ENCODE assay signal across 8 cellular contexts in genomic region chr6:75935473-75935793, GRCh38.
DNase-seq lines count a peak whose midpoint lies in the region; TF ChIP-seq lines count a peak whose summit lies in the region.
"Had no signal": no experiment of that assay in that cellular context is flagged by ENCODE, and none has a peak within 500 bp of the region (broad histone marks: within the 10 kb centered on the region; RNA-seq: fewer than 3 reads in every experiment).

No MANE protein-coding gene starts in this region.

- no peaks in the 10 kb centered on the region for H3K9me2 ChIP-seq in SK-N-SH

- peak overlapping the region; percentile 74 for H3K4me2 ChIP-seq in SK-N-SH

- H3K4me1 ChIP-seq in HEK293 (ENCODE audit: control insufficient read depth, insufficient read depth, low read length): no peaks in the 10 kb centered on the region
- H3K4me1 ChIP-seq in SK-N-SH (ENCODE audit: control insufficient read depth in 1 of 2, insufficient read depth in 2 of 2, low read depth in 1 of 2, low read length in 1 of 2): peaks cover 0 to 9% of the 10 kb centered on the region in 2 experiments; a peak in 1 of 4 replicates
- no peaks in the 10 kb centered on the region for H3K4me1 ChIP-seq in thyroid gland

- H3K9ac ChIP-seq in SK-N-SH: no peak overlapping the region

- CTCF ChIA-PET in HEK293 (lab: Yijun Ruan, JAX): interaction anchor here (0.5 to 8.6 kb wide), 30 partner anchors 8 to 1521 kb away, joined by 3 to 99 read pairs (median 4); no protein-coding TSS in a partner anchor
- CTCF ChIA-PET in SK-N-SH (lab: Yijun Ruan, JAX): interaction anchor here (0.5 to 4.3 kb wide), 26 partner anchors 10 to 949 kb away, joined by 3 to 29 read pairs (median 4); no protein-coding TSS in a partner anchor

- intact Hi-C loops in thyroid gland (cut with DNase I): no loop called here

- no peak overlapping the region for H3K27ac ChIP-seq in HEK293 (ENCODE audit: extremely low read depth, low read depth, low read length)
- H3K27ac ChIP-seq in SK-N-SH (ENCODE audit: low read depth in 2 of 2, low read length in 1 of 2): no peak overlapping the region
- no peak overlapping the region for H3K27ac ChIP-seq in thyroid gland

- 64% methylated on average over 10 of the region's 12 CpGs for WGBS in SK-N-SH (ENCODE audit: low lambda C conversion rate)
- 77 to 79% methylated on average over 4 to 5 of the region's 12 CpGs for WGBS in thyroid gland, 2 donors

- no peak for TF ChIP-seq POLR2A in thyroid gland (IDR thresholded peaks at IDR 0.05)

- TF ChIP-seq RAD21 in SK-N-SH (IDR thresholded peaks at IDR 0.05; ENCODE audit: low read length): no peak

- TF ChIP-seq EP300 in SK-N-SH (IDR thresholded peaks at IDR 0.05; ENCODE audit: borderline replicate concordance in 1 of 2, low read depth in 1 of 2, low read length in 1 of 2): no peak

- no peaks in the 10 kb centered on the region for H3K36me3 ChIP-seq in HEK293 (ENCODE audit: control insufficient read depth in 2 of 2, insufficient read depth in 1 of 2, low read length in 2 of 2)
- no peaks in the 10 kb centered on the region for H3K36me3 ChIP-seq in SK-N-SH (replicated peaks in 1 of 2; ENCODE audit: control insufficient read depth in 1 of 2, insufficient read depth in 2 of 2, low read length in 1 of 2)
- H3K36me3 ChIP-seq in thyroid gland: no peaks in the 10 kb centered on the region

- H3K4me3 ChIP-seq in HEK293 (ENCODE audit: low read depth, low read length) (peak overlapping the region; percentile 41), SK-N-SH (ENCODE audit: low read depth in 2 of 2, low read length in 1 of 2) (peak overlapping the region; percentile 31 to 54; a peak in 3 of 4 replicates), thyroid gland (replicated peaks in 1 of 3) (peak overlapping the region in 2 of 3 donors; percentile 12 to 31)

- H3K9me3 ChIP-seq in HEK293 (ENCODE audit: control insufficient read depth, insufficient read depth, low read depth, low read length) (no peaks in the 10 kb centered on the region), SK-N-SH (no peaks in the 10 kb centered on the region), thyroid gland (no peaks in the 10 kb centered on the region)

- DNase-seq in SK-N-SH: no peak
- peak; percentile 74 for DNase-seq in islet precursor cell
- DNase-seq in thyroid gland: no peak
- no peak for DNase-seq in Kasumi-1 (lab: John Stamatoyannopoulos, UW)
- no peak for DNase-seq in AG08395 (ENCODE audit: low spot score)
- DNase-seq in nucleus accumbens (lab: John Stamatoyannopoulos, UW): no peak
- DNase-seq: activated naive CD4-positive, alpha-beta T cell treated with anti-CD3 and anti-CD28 coated beads, Interleukin-2, amount 50 U/mL, for 16 hours had no signal

- H3F3A ChIP-seq in SK-N-SH (replicated peaks; ENCODE audit: insufficient read depth): no peaks in the 10 kb centered on the region

- H4K20me1 ChIP-seq in SK-N-SH (ENCODE audit: insufficient read depth): no peaks in the 10 kb centered on the region

- POLR2A ChIA-PET in HEK293 (lab: Yijun Ruan, JAX) (no interaction called here), SK-N-SH (lab: Yijun Ruan, JAX) (no interaction called here)

- H2AFZ ChIP-seq in SK-N-SH (ENCODE audit: low read depth): peak overlapping the region; percentile 56; the same call in 1 of the 2 replicates

- no peaks in the 10 kb centered on the region for H3K27me3 ChIP-seq in SK-N-SH (ENCODE audit: insufficient read depth)
- H3K27me3 ChIP-seq in thyroid gland: no peaks in the 10 kb centered on the region

- no peaks in the 10 kb centered on the region for H3K79me2 ChIP-seq in SK-N-SH (ENCODE audit: insufficient read depth)

- no peak for TF ChIP-seq CTCF in HEK293 (tag by site-specific recombination; IDR thresholded peaks at IDR 0.05)
- TF ChIP-seq CTCF in SK-N-SH (IDR thresholded peaks at IDR 0.05): no peak
- no peak for TF ChIP-seq CTCF in thyroid gland (IDR thresholded peaks at IDR 0.05)

TF ChIP-seq in HEK293, 187 proteins besides CTCF, POLR2A, EP300 and RAD21:
- no peak for TF ChIP-seq SCRT1 (tag by site-specific recombination; IDR thresholded peaks at IDR 0.05; ENCODE audit: borderline replicate concordance)
- no peak for TF ChIP-seq ZNF311 (tag by site-specific recombination; IDR thresholded peaks at IDR 0.05; ENCODE audit: borderline replicate concordance)
- no peak for TF ChIP-seq ZBTB44 (tag by site-specific recombination; IDR thresholded peaks at IDR 0.05)

TF ChIP-seq in SK-N-SH, 30 proteins besides CTCF, POLR2A, EP300 and RAD21:
- TF ChIP-seq TCF12 (IDR thresholded peaks at IDR 0.05) (no peak), MEF2A (IDR thresholded peaks at IDR 0.05; ENCODE audit: borderline replicate concordance, low read depth) (no peak), MAX (IDR thresholded peaks at IDR 0.05; ENCODE audit: low read depth) (no peak), GATA2 (CRISPR knock-in tag; IDR thresholded peaks at IDR 0.05) (no peak), JUND (IDR thresholded peaks at IDR 0.05) (no peak), ZBTB33 (IDR thresholded peaks at IDR 0.05; ENCODE audit: borderline replicate concordance, low read depth) (no peak), TAF1 (IDR thresholded peaks at IDR 0.05; ENCODE audit: borderline replicate concordance, low read depth, low read length) (no peak), USF2 (IDR thresholded peaks at IDR 0.05; ENCODE audit: borderline replicate concordance, low read depth, low read length) (no peak), GABPA (IDR thresholded peaks at IDR 0.05; ENCODE audit: low read depth) (no peak), IRF3 (IDR thresholded peaks at IDR 0.05; ENCODE audit: low read depth, low read length) (no peak), FOXM1 (IDR thresholded peaks at IDR 0.05; ENCODE audit: low read depth) (no peak), MXI1 (IDR thresholded peaks at IDR 0.05; ENCODE audit: low read depth, low read length) (no peak), NRF1 (IDR thresholded peaks at IDR 0.05; ENCODE audit: low read depth, low read length) (no peak), REST (IDR thresholded peaks at IDR 0.05; ENCODE audit: low read depth, low read length) (no peak)
TF ChIP-seq in SK-N-SH: peak in this region for 0.
